In genomic region chr12:110467847-110468211, GRCh38 we compare ENCODE assay signal across 8 cellular contexts. TPM values are rescaled to one million over a fixed set of nuclear protein-coding genes. Genes with fewer than 3 reads are reported as not detected.
A peak's percentile ranks its signal among the peaks of the same experiment; 100 is the strongest.
DNase-seq lines count a peak whose midpoint lies in the region; ATAC-seq and TF ChIP-seq lines count a peak whose summit lies in the region.

No MANE protein-coding gene starts in this region.

- peaks cover 2% of the 10 kb centered on the region for H3K27me3 Mint-ChIP-seq in HFFc6 (ENCODE audit: insufficient read depth)
- no peaks in the 10 kb centered on the region for H3K27me3 Mint-ChIP-seq in activated T-helper 1 cell treated with anti-CD3 and anti-CD28 coated beads, Interleukin-12 subunit alpha, Interleukin-12 subunit beta, Interleukin-2, Interleukin-4 antibody, amounts not matched to agents 30 ng/mL and 10 ng/mL and 1 ng/mL, durations not matched to agents 14 hours and 24 hours and 36 hours (ENCODE audit: insufficient read depth)
- H3K27me3 Mint-ChIP-seq in stimulated activated naive B cell treated with anti-CD40 and anti-IgM and Interleukin-4, amounts not matched to agents 10 μg/mL and 1 μg/mL and 100 μg/mL, for 72 hours = no peaks in the 10 kb centered on the region

- no peaks in the 10 kb centered on the region for H3K9me3 Mint-ChIP-seq in HFFc6
- no peaks in the 10 kb centered on the region for H3K9me3 Mint-ChIP-seq in activated T-helper 1 cell treated with anti-CD3 and anti-CD28 coated beads, Interleukin-12 subunit alpha, Interleukin-12 subunit beta, Interleukin-2, Interleukin-4 antibody, amounts not matched to agents 30 ng/mL and 10 ng/mL and 1 ng/mL, durations not matched to agents 14 hours and 24 hours and 36 hours
- no peaks in the 10 kb centered on the region for H3K9me3 Mint-ChIP-seq in stimulated activated naive B cell treated with anti-CD40 and anti-IgM and Interleukin-4, amounts not matched to agents 10 μg/mL and 1 μg/mL and 100 μg/mL, for 72 hours

- H3K27ac ChIP-seq in iPS-18a (ENCODE audit: low read length) = peak overlapping the region; percentile 33

- peak overlapping the region; percentile 90 for H3K9ac ChIP-seq in iPS-18a (ENCODE audit: low read length)

- H3K9me3 ChIP-seq in iPS-18a (ENCODE audit: control insufficient read depth, low read depth, low read length) = no peaks in the 10 kb centered on the region

- peaks cover 10% of the 10 kb centered on the region for H3K36me3 ChIP-seq in iPS-18a (ENCODE audit: control insufficient read depth, low read depth, low read length)

- intact Hi-C loops in activated T-helper 1 cell treated with anti-CD3 and anti-CD28 coated beads, Interleukin-12 subunit alpha, Interleukin-12 subunit beta, Interleukin-2, Interleukin-4 antibody, amounts not matched to agents 30 ng/mL and 10 ng/mL and 1 ng/mL, durations not matched to agents 14 hours and 24 hours and 36 hours (cut with micrococcal nuclease) = loop anchor here (1.0 to 10.0 kb wide), 12 partner anchors 18 to 357 kb away; partner anchors contain the start of genes ANAPC7, ARPC3, ATP2A2 and PPP1CC

- H3K4me1 Mint-ChIP-seq in HFFc6 (ENCODE audit: low read depth) = peaks cover 25% of the 10 kb centered on the region
- peaks cover 31% of the 10 kb centered on the region for H3K4me1 Mint-ChIP-seq in activated T-helper 1 cell treated with anti-CD3 and anti-CD28 coated beads, Interleukin-12 subunit alpha, Interleukin-12 subunit beta, Interleukin-2, Interleukin-4 antibody, amounts not matched to agents 30 ng/mL and 10 ng/mL and 1 ng/mL, durations not matched to agents 14 hours and 24 hours and 36 hours (ENCODE audit: low read depth)
- peaks cover 16 to 43% of the 10 kb centered on the region in 2 donors for H3K4me1 Mint-ChIP-seq in stimulated activated naive B cell treated with anti-CD40 and anti-IgM and Interleukin-4, amounts not matched to agents 10 μg/mL and 1 μg/mL and 100 μg/mL, for 72 hours

- ATAC-seq in stimulated activated naive B cell treated with anti-CD40 and anti-IgM and Interleukin-4, amounts not matched to agents 10 μg/mL and 1 μg/mL and 100 μg/mL, for 72 hours (replicated peaks) = no peak

- H3K4me3 Mint-ChIP-seq in HFFc6 = peak overlapping the region; percentile 97
- H3K4me3 Mint-ChIP-seq in activated T-helper 1 cell treated with anti-CD3 and anti-CD28 coated beads, Interleukin-12 subunit alpha, Interleukin-12 subunit beta, Interleukin-2, Interleukin-4 antibody, amounts not matched to agents 30 ng/mL and 10 ng/mL and 1 ng/mL, durations not matched to agents 14 hours and 24 hours and 36 hours = peak overlapping the region; percentile 96
- peak overlapping the region; percentile 93 to 97 for H3K4me3 Mint-ChIP-seq in stimulated activated naive B cell treated with anti-CD40 and anti-IgM and Interleukin-4, amounts not matched to agents 10 μg/mL and 1 μg/mL and 100 μg/mL, for 72 hours

- no peaks in the 10 kb centered on the region for H3K36me3 Mint-ChIP-seq in HFFc6 (ENCODE audit: low read depth)
- H3K36me3 Mint-ChIP-seq in activated T-helper 1 cell treated with anti-CD3 and anti-CD28 coated beads, Interleukin-12 subunit alpha, Interleukin-12 subunit beta, Interleukin-2, Interleukin-4 antibody, amounts not matched to agents 30 ng/mL and 10 ng/mL and 1 ng/mL, durations not matched to agents 14 hours and 24 hours and 36 hours (ENCODE audit: low read depth) = peaks cover 20% of the 10 kb centered on the region
- H3K36me3 Mint-ChIP-seq in stimulated activated naive B cell treated with anti-CD40 and anti-IgM and Interleukin-4, amounts not matched to agents 10 μg/mL and 1 μg/mL and 100 μg/mL, for 72 hours = peaks cover 15 to 28% of the 10 kb centered on the region in 2 donors

- H3K27me3 ChIP-seq in iPS-18a (ENCODE audit: control insufficient read depth, insufficient read depth, low read length) = no peaks in the 10 kb centered on the region

- TF ChIP-seq CTCF in HFFc6 (IDR thresholded peaks at IDR 0.05) = no peak

- H3K4me3 ChIP-seq in iPS-18a (ENCODE audit: low read length) = peak overlapping the region; percentile 97

- H3K4me1 ChIP-seq in iPS-18a (ENCODE audit: control insufficient read depth, low read depth, low read length) = peaks cover 4% of the 10 kb centered on the region

- H3K27ac Mint-ChIP-seq in HFFc6 = peak overlapping the region; percentile 88
- H3K27ac Mint-ChIP-seq in activated T-helper 1 cell treated with anti-CD3 and anti-CD28 coated beads, Interleukin-12 subunit alpha, Interleukin-12 subunit beta, Interleukin-2, Interleukin-4 antibody, amounts not matched to agents 30 ng/mL and 10 ng/mL and 1 ng/mL, durations not matched to agents 14 hours and 24 hours and 36 hours = peak overlapping the region; percentile 95
- peak overlapping the region; percentile 96 for H3K27ac Mint-ChIP-seq in stimulated activated naive B cell treated with anti-CD40 and anti-IgM and Interleukin-4, amounts not matched to agents 10 μg/mL and 1 μg/mL and 100 μg/mL, for 72 hours

- no peak for DNase-seq in HFFc6
- DNase-seq in activated T-helper 1 cell treated with anti-CD3 and anti-CD28 coated beads, Interleukin-12 subunit alpha, Interleukin-12 subunit beta, Interleukin-2, Interleukin-4 antibody, amounts not matched to agents 30 ng/mL and 10 ng/mL and 1 ng/mL, durations not matched to agents 14 hours and 24 hours and 36 hours (ENCODE audit: low spot score) = no peak
- DNase-seq in stimulated activated naive B cell treated with anti-CD40 and anti-IgM and Interleukin-4, amounts not matched to agents 10 μg/mL and 1 μg/mL and 100 μg/mL, for 72 hours = no peak
- DNase-seq in COR-L47 (lab: John Stamatoyannopoulos, UW) = no peak
- no peak for DNase-seq in stimulated activated CD4-positive, alpha-beta T cell treated with anti-CD3 and anti-CD28 coated beads, Interleukin-1b, Interleukin-23, amount 100 ng/mL, for 48 hours
- no peak for DNase-seq in NCI-H1694 (lab: John Stamatoyannopoulos, UW)
- no peak for DNase-seq in RPMI8226

RNA-seq across cellular contexts. Expression of gene GPN3, which starts 0.2 kb away (rescaled TPM):
- 10 to 100 TPM; 22.9 to 30.4 (median 25.1) TPM for total RNA-seq in HFFc6 (2021; fragmentation: NEBNext Ultra II Directional; extraction: Animal tissue kit (Norgen Biotek cat#: 25700))
- 50.3 and 55.5 TPM in 2 replicates for total RNA-seq in activated T-helper 1 cell treated with anti-CD3 and anti-CD28 coated beads, Interleukin-12 subunit alpha, Interleukin-12 subunit beta, Interleukin-2, Interleukin-4 antibody, amounts not matched to agents 30 ng/mL and 10 ng/mL and 1 ng/mL, durations not matched to agents 14 hours and 24 hours and 36 hours

RNA-seq across cellular contexts. Expression of gene FAM216A, which starts 0.8 kb away (rescaled TPM):
- total RNA-seq in HFFc6 (2021; fragmentation: NEBNext Ultra II Directional; extraction: Animal tissue kit (Norgen Biotek cat#: 25700)) = 10 to 100 TPM; 16.4 to 25.2 (median 18.0) TPM
- 40.8 and 45.9 TPM in 2 replicates for total RNA-seq in activated T-helper 1 cell treated with anti-CD3 and anti-CD28 coated beads, Interleukin-12 subunit alpha, Interleukin-12 subunit beta, Interleukin-2, Interleukin-4 antibody, amounts not matched to agents 30 ng/mL and 10 ng/mL and 1 ng/mL, durations not matched to agents 14 hours and 24 hours and 36 hours

RNA-seq across cellular contexts. Expression of gene ARPC3, which starts 17.7 kb away (rescaled TPM):
- total RNA-seq in HFFc6 (2021; fragmentation: NEBNext Ultra II Directional; extraction: Animal tissue kit (Norgen Biotek cat#: 25700)) = 100 to 1,000 TPM; 301 to 338 (median 317) TPM
- total RNA-seq in activated T-helper 1 cell treated with anti-CD3 and anti-CD28 coated beads, Interleukin-12 subunit alpha, Interleukin-12 subunit beta, Interleukin-2, Interleukin-4 antibody, amounts not matched to agents 30 ng/mL and 10 ng/mL and 1 ng/mL, durations not matched to agents 14 hours and 24 hours and 36 hours = 279 and 290 TPM in 2 replicates

RNA-seq across cellular contexts. Expression of gene VPS29, which starts 34.1 kb away (rescaled TPM):
- total RNA-seq in HFFc6 (2021; fragmentation: NEBNext Ultra II Directional; extraction: Animal tissue kit (Norgen Biotek cat#: 25700)) = 100 to 1,000 TPM in 5 of 6 experiments, 10 to 100 TPM in 1; 98.0 to 116 (median 110) TPM
- 109 and 111 TPM in 2 replicates for total RNA-seq in activated T-helper 1 cell treated with anti-CD3 and anti-CD28 coated beads, Interleukin-12 subunit alpha, Interleukin-12 subunit beta, Interleukin-2, Interleukin-4 antibody, amounts not matched to agents 30 ng/mL and 10 ng/mL and 1 ng/mL, durations not matched to agents 14 hours and 24 hours and 36 hours

RNA-seq across cellular contexts. Expression of gene RAD9B, which starts 34.3 kb away (rescaled TPM):
- total RNA-seq in HFFc6 (2021; fragmentation: NEBNext Ultra II Directional; extraction: Animal tissue kit (Norgen Biotek cat#: 25700)) = 1 to 10 TPM in 1 of 6 experiments, under 1 TPM in 5; 0.55 to 1.1 (median 0.77) TPM
- 0.88 and 1.4 TPM in 2 replicates for total RNA-seq in activated T-helper 1 cell treated with anti-CD3 and anti-CD28 coated beads, Interleukin-12 subunit alpha, Interleukin-12 subunit beta, Interleukin-2, Interleukin-4 antibody, amounts not matched to agents 30 ng/mL and 10 ng/mL and 1 ng/mL, durations not matched to agents 14 hours and 24 hours and 36 hours
